In genomic region chr22:44783581-44783980, GRCh38 we compare ENCODE assay signal across 24 cellular contexts. TPM values are rescaled to one million over a fixed set of nuclear protein-coding genes. Genes with fewer than 3 reads are reported as not detected.
A peak's percentile ranks its signal among the peaks of the same experiment; 100 is the strongest.
DNase-seq lines count a peak whose midpoint lies in the region; ATAC-seq, FAIRE-seq and TF ChIP-seq lines count a peak whose summit lies in the region.
"Had no signal": no experiment of that assay in that cellular context is flagged by ENCODE, and none has a peak within 500 bp of the region (broad histone marks: within the 10 kb centered on the region; RNA-seq: fewer than 3 reads in every experiment).

No MANE protein-coding gene starts in this region.

- 75% methylated on average over 14 of the region's 14 CpGs; no CpG with 5 or more reads in 1 of the 2 experiments for WGBS in H1 (ENCODE audit: extremely low coverage in 1 of 2, insufficient coverage in 1 of 2, insufficient read length in 1 of 2, insufficient replicate concordance in 2 of 2, low coverage in 1 of 2, low lambda C conversion rate in 2 of 2, missing lambda C conversion rate in 1 of 2), 2 experiments

- H3K27me3 ChIP-seq in HCT116 (ENCODE audit: insufficient read depth, low read length) (no peaks in the 10 kb centered on the region), H1 (replicated peaks in 1 of 4; ENCODE audit: control insufficient read depth in 3 of 4, extremely low read depth in 1 of 4, insufficient read depth in 3 of 4, low read length in 3 of 4) (no peaks in the 10 kb centered on the region)
- H3K27me3 ChIP-seq in naive thymus-derived CD4-positive, alpha-beta T cell (ENCODE audit: control insufficient read depth in 2 of 2, insufficient read depth in 2 of 2, low read length in 2 of 2): no peaks in the 10 kb centered on the region
- H3K27me3 ChIP-seq: BLaER1 treated with 17β-estradiol and CSF1 and Interleukin-3, amounts not matched to agents 10 nM and 100 nM; Peyer's patch had no signal

- H3K4me3 Mint-ChIP-seq in nephron progenitor cell (no peak overlapping the region), mesothelial cell of epicardium (no peak overlapping the region)
- no peak overlapping the region for H3K4me3 Mint-ChIP-seq in naive thymus-derived CD4-positive, alpha-beta T cell
- H3K4me3 Mint-ChIP-seq: CD4-positive, alpha-beta memory T cell had no signal

- no peak for TF ChIP-seq EP300 in H1 (IDR thresholded peaks at IDR 0.05; ENCODE audit: borderline replicate concordance in 1 of 2, low read depth in 2 of 2, low read length in 2 of 2)

- 0 out of 2 replicates have a peak overlapping the region, but pooled peaks have one; percentile 9 for H2BK5ac ChIP-seq in H1 (ENCODE audit: low read depth, low read length)

- H3K23me2 ChIP-seq in H1 (ENCODE audit: low read depth, low read length): no peaks in the 10 kb centered on the region

- H3K4me3 ChIP-seq in HCT116 (replicated peaks in 1 of 2; ENCODE audit: low read depth in 1 of 2, low read length in 2 of 2) (no peak overlapping the region), H1 (ENCODE audit: extremely low read depth in 1 of 4, insufficient read depth in 2 of 4, low read depth in 3 of 4, low read length in 4 of 4) (no peak overlapping the region)
- no peak overlapping the region for H3K4me3 ChIP-seq in naive thymus-derived CD4-positive, alpha-beta T cell (ENCODE audit: low read length)
- H3K4me3 ChIP-seq: BLaER1 treated with 17β-estradiol and CSF1 and Interleukin-3, amounts not matched to agents 10 nM and 100 nM; HAP-1; Peyer's patch had no signal

- H3K27ac ChIP-seq in HCT116 (ENCODE audit: low read depth, low read length): no peak overlapping the region
- H3K27ac ChIP-seq in H1 (ENCODE audit: low read depth, low read length): no peak overlapping the region
- no peak overlapping the region for H3K27ac ChIP-seq in naive thymus-derived CD4-positive, alpha-beta T cell (ENCODE audit: low read depth, low read length)
- H3K27ac ChIP-seq: 22Rv1; BLaER1 treated with 17β-estradiol and CSF1 and Interleukin-3, amounts not matched to agents 10 nM and 100 nM; Peyer's patch had no signal

- TF ChIP-seq CTCF in HCT116 (IDR thresholded peaks at IDR 0.05 in 2 of 3, conservative IDR thresholded peaks at IDR 0.05 in 1 of 3; ENCODE audit: borderline replicate concordance in 1 of 3, insufficient read depth in 1 of 3, low read depth in 2 of 3, low read length in 2 of 3) (no peak), H1 (IDR thresholded peaks at IDR 0.05; ENCODE audit: control extremely low read depth in 1 of 3, insufficient read depth in 1 of 3, low read depth in 1 of 3, low read length in 3 of 3) (no peak), nephron progenitor cell (IDR thresholded peaks at IDR 0.05) (no peak), mesothelial cell of epicardium (IDR thresholded peaks at IDR 0.05; ENCODE audit: unreplicated experiment) (no peak)

- TF ChIP-seq RAD21 in HCT116 (IDR thresholded peaks at IDR 0.05; ENCODE audit: low read depth) (no peak), H1 (IDR thresholded peaks at IDR 0.05 in 1 of 2, conservative IDR thresholded peaks at IDR 0.05 in 1 of 2; ENCODE audit: low read depth in 2 of 2, low read length in 2 of 2) (no peak)

- CTCF ChIA-PET in HCT116 (lab: Charles Lee) (no interaction called here), H1 (lab: Charles Lee; ENCODE audit: partially characterized antibody) (interaction anchor here (1.2 kb wide), 1 partner anchor 24 kb away, joined by 3 read pairs; no protein-coding TSS in a partner anchor)
- CTCF ChIA-PET in naive thymus-derived CD4-positive, alpha-beta T cell (lab: Charles Lee): no interaction called here

- peak overlapping the region; percentile 83 for H3K27ac Mint-ChIP-seq in nephron progenitor cell
- no peak overlapping the region for H3K27ac Mint-ChIP-seq in mesothelial cell of epicardium
- H3K27ac Mint-ChIP-seq in naive thymus-derived CD4-positive, alpha-beta T cell: no peak overlapping the region

- BruUV-seq in HCT116 (replicated peaks; lab: Mats Ljungman, UMichigan): no TSS peak

- H4K5ac ChIP-seq in H1 (ENCODE audit: insufficient read length, low read depth, low read length): no peak overlapping the region

- TF ChIP-seq POLR2A in HCT116 (IDR thresholded peaks at IDR 0.05; ENCODE audit: borderline replicate concordance, extremely low read depth, insufficient read depth, insufficient read length) (no peak), H1 (IDR thresholded peaks at IDR 0.05; ENCODE audit: control extremely low read depth in 1 of 2, low read depth in 2 of 2, low read length in 2 of 2) (no peak)

- RAD21 ChIA-PET in HCT116 (lab: Charles Lee; ENCODE audit: low non-redundant PET in 1 of 2, low total read pairs in 2 of 2, uncharacterized antibody in 2 of 2, unreplicated experiment in 2 of 2): no interaction called here

- H3K36me3 ChIP-seq in HCT116 (ENCODE audit: control insufficient read depth in 1 of 2, insufficient read depth in 2 of 2, low read length in 2 of 2): peaks cover 6 to 8% of the 10 kb centered on the region in 2 experiments; a peak in 2 of 4 replicates
- peaks cover 0 to 9% (median under 1%) of the 10 kb centered on the region in 4 experiments; a peak in 2 of 8 replicates for H3K36me3 ChIP-seq in H1 (ENCODE audit: control insufficient read depth in 2 of 4, insufficient read depth in 4 of 4, low read length in 3 of 4)
- H3K36me3 ChIP-seq in naive thymus-derived CD4-positive, alpha-beta T cell (ENCODE audit: control insufficient read depth in 2 of 3, insufficient read depth in 3 of 3, low read length in 3 of 3): no peaks in the 10 kb centered on the region
- H3K36me3 ChIP-seq: BLaER1 treated with 17β-estradiol and CSF1 and Interleukin-3, amounts not matched to agents 10 nM and 100 nM; HAP-1; Peyer's patch had no signal

- H3K27me3 Mint-ChIP-seq in nephron progenitor cell (ENCODE audit: low read depth, poor library complexity) (peaks cover 3% of the 10 kb centered on the region), mesothelial cell of epicardium (ENCODE audit: low read depth) (no peaks in the 10 kb centered on the region)
- peaks cover 3 to 21% (median 12%) of the 10 kb centered on the region in 5 donors for H3K27me3 Mint-ChIP-seq in naive thymus-derived CD4-positive, alpha-beta T cell

- H4K20me1 ChIP-seq in HCT116 (ENCODE audit: insufficient read depth) (no peaks in the 10 kb centered on the region), H1 (replicated peaks in 1 of 2; ENCODE audit: control insufficient read depth in 1 of 2, insufficient read depth in 2 of 2, low read length in 2 of 2) (peaks cover 0 to 5% of the 10 kb centered on the region in 2 experiments)
- H4K20me1 ChIP-seq: BLaER1 treated with 17β-estradiol and CSF1 and Interleukin-3, amounts not matched to agents 10 nM and 100 nM had no signal

- H3K9me3 ChIP-seq in HCT116 (ENCODE audit: control insufficient read depth in 1 of 2, insufficient read depth in 1 of 2, low read depth in 1 of 2, low read length in 2 of 2) (no peaks in the 10 kb centered on the region), H1 (ENCODE audit: insufficient read depth in 2 of 2, low read depth in 1 of 2, low read length in 1 of 2) (no peaks in the 10 kb centered on the region)
- no peaks in the 10 kb centered on the region for H3K9me3 ChIP-seq in naive thymus-derived CD4-positive, alpha-beta T cell (ENCODE audit: control insufficient read depth in 2 of 3, low read length in 3 of 3)
- H3K9me3 ChIP-seq: BLaER1 treated with 17β-estradiol and CSF1 and Interleukin-3, amounts not matched to agents 10 nM and 100 nM; HAP-1; Peyer's patch had no signal

- H3K23ac ChIP-seq in H1 (ENCODE audit: insufficient read length): no peak overlapping the region

- peak; percentile 49 for ATAC-seq in HCT116
- no peak for ATAC-seq in naive thymus-derived CD4-positive, alpha-beta T cell
- ATAC-seq: SK-N-SH treated with all-trans-retinoic acid at 6 μM for 48 hours had no signal

- POLR2A ChIA-PET in HCT116 (lab: Charles Lee) (no interaction called here), H1 (lab: Charles Lee; ENCODE audit: partially characterized antibody) (interaction anchor here (1.9 kb wide), 1 partner anchor 11 kb away, joined by 5 read pairs; no protein-coding TSS in a partner anchor)
- POLR2A ChIA-PET in naive thymus-derived CD4-positive, alpha-beta T cell (lab: Charles Lee): no interaction called here

- no peak overlapping the region for H2BK15ac ChIP-seq in H1 (ENCODE audit: low read length)

- DNase-seq in A172 (ENCODE audit: low spot score) (peak; percentile 8), HCT116 (ENCODE audit: low read depth, low spot score) (no peak), H1 (ENCODE audit: low read depth in 1 of 2, low spot score in 2 of 2) (no peak), nephron progenitor cell (no peak), mesothelial cell of epicardium (ENCODE audit: low spot score in 2 of 2, unreplicated experiment in 2 of 2) (no peak), NAMALWA (ENCODE audit: low spot score) (no peak), NCI-H1092 (lab: John Stamatoyannopoulos, UW) (no peak)
- no peak for DNase-seq in naive thymus-derived CD4-positive, alpha-beta T cell
- DNase-seq: CD4-positive, alpha-beta memory T cell; EL; GF-D8; IMR-90; MV-4-11; NCI-H1417; NCI-H187; NCI-H510A; NCI-H774 had no signal

- H2AK5ac ChIP-seq in H1 (ENCODE audit: low read depth, low read length): no peak overlapping the region

- no peaks in the 10 kb centered on the region for H3K9me2 ChIP-seq in HCT116 (ENCODE audit: insufficient read depth)

- H3K14ac ChIP-seq in H1 (ENCODE audit: insufficient read length): no peak overlapping the region

- intact Hi-C loops in HCT116 (cut with micrococcal nuclease): no loop called here
- intact Hi-C loops in naive thymus-derived CD4-positive, alpha-beta T cell (cut with micrococcal nuclease): no loop called here

- H3K36me3 Mint-ChIP-seq in nephron progenitor cell (ENCODE audit: low read depth) (no peaks in the 10 kb centered on the region), mesothelial cell of epicardium (peaks cover 26% of the 10 kb centered on the region)
- no peaks in the 10 kb centered on the region for H3K36me3 Mint-ChIP-seq in naive thymus-derived CD4-positive, alpha-beta T cell
- H3K36me3 Mint-ChIP-seq: CD4-positive, alpha-beta memory T cell had no signal

- no peak overlapping the region for H2BK20ac ChIP-seq in H1 (ENCODE audit: low read length)

- H2BK120ac ChIP-seq in H1 (replicated peaks; ENCODE audit: low read depth, low read length): no peak overlapping the region

- H3K4ac ChIP-seq in H1 (replicated peaks; ENCODE audit: insufficient read length, low read depth, low read length): no peak overlapping the region

- H3K4me2 ChIP-seq in HCT116 (ENCODE audit: low read length) (peak overlapping the region; percentile 19; the same call in 1 of the 2 replicates), H1 (ENCODE audit: insufficient read depth in 1 of 2, low read depth in 2 of 2, low read length in 2 of 2) (no peak overlapping the region)
- H3K4me2 ChIP-seq: BLaER1 treated with 17β-estradiol and CSF1 and Interleukin-3, amounts not matched to agents 10 nM and 100 nM had no signal

- H4K91ac ChIP-seq in H1 (replicated peaks; ENCODE audit: insufficient read length, low read length): no peak overlapping the region

- H3K79me2 ChIP-seq in HCT116 (ENCODE audit: insufficient read depth, low read length): peaks cover 71% of the 10 kb centered on the region
- peaks cover 0 to 2% of the 10 kb centered on the region in 2 experiments; a peak in 1 of 4 replicates for H3K79me2 ChIP-seq in H1 (ENCODE audit: control insufficient read depth in 1 of 2, insufficient read depth in 2 of 2, low read length in 2 of 2)

- FAIRE-seq in H1 (lab: Jason Lieb, UNC): no peak
- FAIRE-seq: GM19239 had no signal

- H3K4me1 Mint-ChIP-seq in nephron progenitor cell (no peaks in the 10 kb centered on the region), mesothelial cell of epicardium (peaks cover 2% of the 10 kb centered on the region)
- H3K4me1 Mint-ChIP-seq in naive thymus-derived CD4-positive, alpha-beta T cell: no peaks in the 10 kb centered on the region
- H3K4me1 Mint-ChIP-seq: CD4-positive, alpha-beta memory T cell had no signal

- peaks cover 3% of the 10 kb centered on the region; the same call in 1 of the 2 replicates for H3K79me1 ChIP-seq in H1 (ENCODE audit: low read depth, low read length)

- H2AFZ ChIP-seq in HCT116 (ENCODE audit: low read depth, low read length, poor library complexity, severe bottlenecking): no peak overlapping the region
- no peak overlapping the region for H2AFZ ChIP-seq in H1 (ENCODE audit: low read length)

- peak overlapping the region; percentile 65 for H4K8ac ChIP-seq in H1 (ENCODE audit: extremely low read depth, insufficient read depth, low read length)

- H3K56ac ChIP-seq in H1 (replicated peaks; ENCODE audit: insufficient read length, low read depth, low read length): no peak overlapping the region

- H3K9me3 Mint-ChIP-seq in nephron progenitor cell (no peaks in the 10 kb centered on the region), mesothelial cell of epicardium (peaks cover 5% of the 10 kb centered on the region)
- H3K9me3 Mint-ChIP-seq in naive thymus-derived CD4-positive, alpha-beta T cell: no peaks in the 10 kb centered on the region
- H3K9me3 Mint-ChIP-seq: CD4-positive, alpha-beta memory T cell had no signal

- H3K4me1 ChIP-seq in HCT116 (ENCODE audit: control insufficient read depth in 1 of 2, insufficient read depth in 2 of 2, low read length in 2 of 2): peaks cover 3 to 9% of the 10 kb centered on the region in 2 experiments; a peak in 1 of 4 replicates
- H3K4me1 ChIP-seq in H1 (replicated peaks in 1 of 4; ENCODE audit: control insufficient read depth in 3 of 4, insufficient read depth in 4 of 4, low read length in 3 of 4): peaks cover 0 to 11% (median 5%) of the 10 kb centered on the region in 4 experiments; a peak in 4 of 7 replicates
- no peaks in the 10 kb centered on the region for H3K4me1 ChIP-seq in naive thymus-derived CD4-positive, alpha-beta T cell (ENCODE audit: control insufficient read depth in 2 of 2, insufficient read depth in 2 of 2, low read length in 2 of 2)
- H3K4me1 ChIP-seq: BLaER1 treated with 17β-estradiol and CSF1 and Interleukin-3, amounts not matched to agents 10 nM and 100 nM; HAP-1; Peyer's patch had no signal

- no peak overlapping the region for H3K18ac ChIP-seq in H1 (ENCODE audit: extremely low read depth, low read length)

- H3K9ac ChIP-seq in HCT116 (ENCODE audit: low read length): no peak overlapping the region
- H3K9ac ChIP-seq in H1 (replicated peaks in 1 of 4; ENCODE audit: extremely low read depth in 1 of 4, low read depth in 3 of 4, low read length in 3 of 4): no peak overlapping the region
- H3K9ac ChIP-seq: BLaER1 treated with 17β-estradiol and CSF1 and Interleukin-3, amounts not matched to agents 10 nM and 100 nM had no signal

- H2BK12ac ChIP-seq in H1 (ENCODE audit: low read depth, low read length): peak overlapping the region; percentile 39; the same call in 1 of the 2 replicates

RNA-seq across cellular contexts. Expression of gene ARHGAP8, which starts 31.2 kb away (rescaled TPM):
- not detected in 2 replicates for total RNA-seq in A172 (2014; rRNA removed; shearing (Covaris generic))
- total RNA-seq in HCT116 (2021; ENCODE audit: unreplicated experiment) (67.5 TPM), mesothelial cell of epicardium (161 to 172 TPM (median 166 TPM) in 3 replicates)
- polyA plus RNA-seq in HCT116 (2012): 41.9 and 45.9 TPM in 2 replicates
- total RNA-seq in H1 (2021; fragmentation: NEBNext Ultra II Directional; extraction: Animal tissue kit (Norgen Biotek cat#: 25700)): 47.7 and 48.7 TPM in 2 replicates
- polyA plus RNA-seq in H1 (2011; rRNA removed): 35.6 and 55.2 TPM in 2 replicates
- 40.7 TPM for polyA plus RNA-seq in H1 (2011; cell fraction: cytosol; rRNA removed)
- polyA plus RNA-seq in H1 (2011; cell fraction: nucleus; rRNA removed): 71.9 TPM
- polyA plus RNA-seq in H1 (2012, experiment 1 of 2): 29.6 to 36.8 TPM (median 35.4 TPM) in 4 replicates
- polyA plus RNA-seq in H1 (2012, experiment 2 of 2): 25.3 TPM
- 28.1 TPM for polyA plus RNA-seq in H1 (2013, experiment 1 of 2)
- polyA plus RNA-seq in H1 (2013, experiment 2 of 2): 27.7 TPM
- polyA minus RNA-seq in H1 (2011; rRNA and poly(A)+ RNA removed): 28.4 and 34.7 TPM in 2 replicates
- polyA minus RNA-seq in H1 (2011; cell fraction: cytosol; rRNA and poly(A)+ RNA removed): 22.0 TPM
- polyA minus RNA-seq in H1 (2011; cell fraction: nucleus; rRNA and poly(A)+ RNA removed): 33.7 TPM
- total RNA-seq in naive thymus-derived CD4-positive, alpha-beta T cell: 1 to 10 TPM in 2 of 5 experiments, under 1 TPM in 1, not detected in 2; 0.82 to 2.3 (median 1.5) TPM
- polyA plus RNA-seq in naive thymus-derived CD4-positive, alpha-beta T cell: not detected
- total RNA-seq: OCI-LY7 had no signal
- polyA plus RNA-seq: CD4-positive, alpha-beta memory T cell had no signal

Comparison
In these comparisons a context has a peak if more than half of its experiments do, and no peak if none do; other contexts are left out.
1. RNA of gene ARHGAP8, which starts 31.2 kb away (total RNA-seq): 161 to 172 TPM in mesothelial cell of epicardium, 67.5 TPM in HCT116 (single experiment) and 47.7 to 48.7 TPM in H1; 0.82 to 2.3 TPM in naive thymus-derived CD4-positive, alpha-beta T cell and not detected in A172; every median in the first group is over 10 times any median in the second.